In genomic region chr17:34961093-34961911, GRCh38 we compare ENCODE assay signal across 8 cellular contexts. TPM values are rescaled to one million over a fixed set of nuclear protein-coding genes. Genes with fewer than 3 reads are reported as not detected.
DNase-seq lines count a peak whose midpoint lies in the region; ATAC-seq and TF ChIP-seq lines count a peak whose summit lies in the region.

A gene with protein sequence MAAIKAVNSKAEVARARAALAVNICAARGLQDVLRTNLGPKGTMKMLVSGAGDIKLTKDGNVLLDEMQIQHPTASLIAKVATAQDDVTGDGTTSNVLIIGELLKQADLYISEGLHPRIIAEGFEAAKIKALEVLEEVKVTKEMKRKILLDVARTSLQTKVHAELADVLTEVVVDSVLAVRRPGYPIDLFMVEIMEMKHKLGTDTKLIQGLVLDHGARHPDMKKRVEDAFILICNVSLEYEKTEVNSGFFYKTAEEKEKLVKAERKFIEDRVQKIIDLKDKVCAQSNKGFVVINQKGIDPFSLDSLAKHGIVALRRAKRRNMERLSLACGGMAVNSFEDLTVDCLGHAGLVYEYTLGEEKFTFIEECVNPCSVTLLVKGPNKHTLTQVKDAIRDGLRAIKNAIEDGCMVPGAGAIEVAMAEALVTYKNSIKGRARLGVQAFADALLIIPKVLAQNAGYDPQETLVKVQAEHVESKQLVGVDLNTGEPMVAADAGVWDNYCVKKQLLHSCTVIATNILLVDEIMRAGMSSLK (minus strand): TSS chr17:34961460. CDS start chr17:34961393, 67 bp downstream.
Gene ZNF830, plus strand, starts transcription at chr17:34961540. Its CDS starts 27 bp downstream, at chr17:34961567.

- H2BK12ac ChIP-seq in trophoblast cell (ENCODE audit: low read length), result no peak within 1 kb of the TSS

- no peak within 1 kb of the TSS for H3K23ac ChIP-seq in trophoblast cell (ENCODE audit: low read length)

- peak within 1 kb of the TSS; percentile 96 for H4K12ac ChIP-seq in trophoblast cell (ENCODE audit: low read depth, low read length)

- H3K4ac ChIP-seq in trophoblast cell (ENCODE audit: low read depth, low read length), result peak within 1 kb of the TSS; percentile 94

- peak within 1 kb of the TSS; percentile 99 for H4K8ac ChIP-seq in trophoblast cell (ENCODE audit: low read depth, low read length)

- DNase-seq in NCI-H1417 treated with DMSO at 0.1 percent for 48 hours (lab: John Stamatoyannopoulos, UW) (peak; percentile 79), SW 1271 (lab: John Stamatoyannopoulos, UW) (peak; percentile 74 to 91), heart left ventricle (peak; percentile 93 to 95 (median 93)), trophoblast cell (peak; percentile 95 to 97), transverse colon (peak; percentile 94)

- peaks cover 0 to 37% (median 31%) of the 10 kb centered on the region in 9 donors for H3K36me3 ChIP-seq in heart left ventricle
- peaks cover 5 to 7% of the 10 kb centered on the region in 2 experiments for H3K36me3 ChIP-seq in trophoblast cell (ENCODE audit: control insufficient read depth in 1 of 2, insufficient read depth in 2 of 2, low read length in 2 of 2)
- H3K36me3 ChIP-seq in transverse colon, result peaks cover 0 to 16% (median 3%) of the 10 kb centered on the region in 4 donors

- H2BK120ac ChIP-seq in trophoblast cell (ENCODE audit: insufficient read depth, low read length, poor library complexity), result peak within 1 kb of the TSS; percentile 57

- H2AK5ac ChIP-seq in trophoblast cell (ENCODE audit: low read length), result peak within 1 kb of the TSS; percentile 51

- peak within 1 kb of the TSS; percentile 95 for H3K4me2 ChIP-seq in trophoblast cell (ENCODE audit: low read length)

- ATAC-seq in HG02763 (IDR thresholded peaks at IDR 0.05; ENCODE audit: unreplicated experiment) (peak; percentile 89), heart left ventricle (peak; percentile 97 to 99 (median 98))

- H3K9ac ChIP-seq in trophoblast cell (ENCODE audit: low read length), result peak within 1 kb of the TSS; percentile 97

- H3K27ac ChIP-seq in adipose tissue (ENCODE audit: low read depth, low read length) (peak within 1 kb of the TSS; percentile 84), heart left ventricle (peak within 1 kb of the TSS; percentile 90 to 98 (median 96)), trophoblast cell (ENCODE audit: low read depth, low read length) (peak within 1 kb of the TSS; percentile 51), transverse colon (peak within 1 kb of the TSS; percentile 90 to 97 (median 94))

- intact Hi-C loops in heart left ventricle (cut with DNase I), result loop anchor here in 5 of 10 donors (1.0 to 10.0 kb wide), 4 partner anchors 19 to 613 kb away; partner anchors contain the start of genes LIG3 (in 4 of the 5), SLFN5 (in 2 of the 5) and PEX12 (in 1 of the 5)
- intact Hi-C loops in transverse colon (cut with DNase I; ENCODE audit: low total_unique reads), result loop anchor here (1.0 kb wide), 1 partner anchor 21 kb away; no protein-coding TSS in a partner anchor

- H3K18ac ChIP-seq in trophoblast cell (ENCODE audit: low read length), result peak within 1 kb of the TSS; percentile 78

- peak within 1 kb of the TSS; percentile 56 for H2BK5ac ChIP-seq in trophoblast cell (ENCODE audit: low read depth, low read length, poor library complexity)

- TF ChIP-seq CTCF in GM12875 (IDR thresholded peaks at IDR 0.05; ENCODE audit: borderline replicate concordance, insufficient read depth, low read depth, low read length), result no peak
- peak in 2 of 12 donors; percentile 4 to 5 for TF ChIP-seq CTCF in heart left ventricle (IDR thresholded peaks at IDR 0.05)
- no peak for TF ChIP-seq CTCF in transverse colon (IDR thresholded peaks at IDR 0.05)

- H3K27me3 ChIP-seq in heart left ventricle (no peaks in the 10 kb centered on the region), trophoblast cell (ENCODE audit: insufficient read depth, low read length) (no peaks in the 10 kb centered on the region), transverse colon (no peaks in the 10 kb centered on the region)

- peaks cover 8% of the 10 kb centered on the region for H3K79me1 ChIP-seq in trophoblast cell (ENCODE audit: low read length)

- H3K4me3 ChIP-seq in GM12875 (ENCODE audit: low read depth, low read length) (peak within 1 kb of the TSS; percentile 85), heart left ventricle (peak within 1 kb of the TSS; percentile 46 to 97 (median 88)), trophoblast cell (ENCODE audit: low read depth, low read length) (peak within 1 kb of the TSS; percentile 98), transverse colon (peak within 1 kb of the TSS; percentile 48 to 97 (median 80))

- H3K9me3 ChIP-seq in heart left ventricle, result no peaks in the 10 kb centered on the region
- H3K9me3 ChIP-seq in trophoblast cell (ENCODE audit: insufficient read depth, low read depth, low read length), result no peaks in the 10 kb centered on the region
- H3K9me3 ChIP-seq in transverse colon, result no peaks in the 10 kb centered on the region

- in situ Hi-C loops in transverse colon (cut with MboI; ENCODE audit: low pct_ligation_motif_present in 1 of 4, low pct_unique_long_range_greater_than_20kb in 1 of 4, low sequenced_read_pairs in 3 of 4), result no loop called here

- H3K4me1 ChIP-seq in heart left ventricle (peaks cover 0 to 27% (median 21%) of the 10 kb centered on the region in 12 donors), trophoblast cell (ENCODE audit: control insufficient read depth in 1 of 2, insufficient read depth in 2 of 2, low read length in 2 of 2) (peaks cover 3 to 6% of the 10 kb centered on the region in 2 experiments), transverse colon (peaks cover 11 to 27% (median 14%) of the 10 kb centered on the region in 4 donors)

- peak within 1 kb of the TSS; percentile 86 for H2AFZ ChIP-seq in trophoblast cell (ENCODE audit: insufficient read depth, low read length, poor library complexity)

- peaks cover 6% of the 10 kb centered on the region for H3K79me2 ChIP-seq in trophoblast cell (ENCODE audit: control insufficient read depth, insufficient read depth, low read length, poor library complexity)

- TF ChIP-seq EP300 in transverse colon (IDR thresholded peaks at IDR 0.05; ENCODE audit: low read depth), result no peak

- TF ChIP-seq POLR2A in heart left ventricle (IDR thresholded peaks at IDR 0.05) (peak in 1 of 2 donors; percentile 58), transverse colon (IDR thresholded peaks at IDR 0.05) (peak; percentile 78)

- peak within 1 kb of the TSS; percentile 88 for H3K14ac ChIP-seq in trophoblast cell (ENCODE audit: low read length)

- peak within 1 kb of the TSS; percentile 78 for H4K91ac ChIP-seq in trophoblast cell (ENCODE audit: low read depth, low read length)

- WGBS in adipose tissue, 3 donors, result 1% methylated on average over 65 of the region's 65 CpGs
- 0 to 1% (median 0%) methylated on average over 57 to 65 of the region's 65 CpGs for WGBS in heart left ventricle, 4 donors
- WGBS in trophoblast cell (ENCODE audit: extremely low coverage, insufficient coverage, insufficient read length), result no CpG with 5 or more reads among the region's 65 CpGs
- WGBS in transverse colon (ENCODE audit: low coverage in 1 of 2), 2 donors, result 0% methylated on average over 2 to 65 of the region's 65 CpGs

RNA-seq across cellular contexts. Expression of the first gene that starts in this region (rescaled TPM):
- polyA plus RNA-seq in adipose tissue (1 to 10 TPM; 1.4 to 2.8 (median 1.5) TPM), heart left ventricle (under 1 TPM; 0.82 to 0.88 TPM)
- total RNA-seq in heart left ventricle (1 to 10 TPM in 7 of 9 donors, under 1 TPM in 2; 0.75 to 2.5 (median 1.9) TPM), transverse colon (1 to 10 TPM in 1 of 4 donors, under 1 TPM in 1, not detected in 2; 0.96 to 1.9 TPM)
- polyA plus RNA-seq in trophoblast cell (2013), result 0.81 and 0.96 TPM in 2 replicates

RNA-seq across cellular contexts. Expression of gene ZNF830, which starts in this region (rescaled TPM):
- 10 to 100 TPM in 1 of 3 donors, 1 to 10 TPM in 2; 5.0 to 10.6 (median 7.7) TPM for polyA plus RNA-seq in adipose tissue
- 10 to 100 TPM in 1 of 9 donors, 1 to 10 TPM in 8; 5.7 to 10.1 (median 7.9) TPM for total RNA-seq in heart left ventricle
- polyA plus RNA-seq in heart left ventricle, result 1 to 10 TPM; 5.4 to 8.4 TPM
- 6.9 and 7.4 TPM in 2 replicates for polyA plus RNA-seq in trophoblast cell (2013)
- 10 to 100 TPM; 10.9 to 21.7 (median 14.1) TPM for total RNA-seq in transverse colon

Comparison
In these comparisons a context has a peak if more than half of its experiments do, and no peak if none do; other contexts are left out.
1. Peak in every context shown above with its lines: DNase-seq, ATAC-seq, H3K4me3 ChIP-seq and H3K27ac ChIP-seq.